ENCODE assay signal across 1 cellular context in genomic region chr2:20611077-20611843, GRCh38.
A peak's percentile ranks its signal among the peaks of the same experiment; 100 is the strongest.
TF ChIP-seq lines count a peak whose summit lies in the region.

No MANE protein-coding gene starts in this region.

TF ChIP-seq in K562, 482 proteins besides CTCF, POLR2A, EP300 and RAD21 (continued from another document):
- TF ChIP-seq MNT (conservative IDR thresholded peaks at IDR 0.05) (no peak), TFAP4 (CRISPR knock-in tag; IDR thresholded peaks at IDR 0.05; ENCODE audit: borderline replicate concordance) (no peak), FOXK2 (conservative IDR thresholded peaks at IDR 0.05 in 1 of 2, IDR thresholded peaks at IDR 0.05 in 1 of 2; ENCODE audit: low read depth in 2 of 2) (peak; percentile 57 to 59; a peak in 2 of 4 replicates), ZBTB26 (CRISPR knock-in tag; IDR thresholded peaks at IDR 0.05) (no peak), GABPB2 (CRISPR knock-in tag; conservative IDR thresholded peaks at IDR 0.05) (no peak), TAF7 (tag; IDR thresholded peaks at IDR 0.05) (no peak), ZNF696 (CRISPR knock-in tag; conservative IDR thresholded peaks at IDR 0.05) (no peak), PRDM10 (IDR thresholded peaks at IDR 0.05; ENCODE audit: partially characterized antibody) (peak; percentile 52), RBM39 (optimal IDR thresholded peaks at IDR 0.05; ENCODE audit: low read depth, low read length) (no peak), CC2D1A (IDR thresholded peaks at IDR 0.05) (no peak), POLR2B (IDR thresholded peaks at IDR 0.05; ENCODE audit: low read depth, partially characterized antibody) (no peak), SRF (CRISPR knock-in tag; IDR thresholded peaks at IDR 0.05) (no peak), ZNF639 (CRISPR knock-in tag; conservative IDR thresholded peaks at IDR 0.05 in 1 of 2, IDR thresholded peaks at IDR 0.05 in 1 of 2) (0 out of 4 replicates have a peak, but pooled peaks of 1 of the 2 experiments have one; percentile 17), NR2C2 (CRISPR knock-in tag; IDR thresholded peaks at IDR 0.05) (no peak), NR2C2 (tag; IDR thresholded peaks at IDR 0.05) (peak; percentile 30; the same call in 1 of the 2 replicates), CEBPG (CRISPR knock-in tag; IDR thresholded peaks at IDR 0.05) (no peak), CEBPG (tag; conservative IDR thresholded peaks at IDR 0.05 in 1 of 2, IDR thresholded peaks at IDR 0.05 in 1 of 2) (no peak), SMAD2 (IDR thresholded peaks at IDR 0.05; ENCODE audit: low read depth, low read length) (no peak), FOXA3 (CRISPR knock-in tag; conservative IDR thresholded peaks at IDR 0.05 in 1 of 2, IDR thresholded peaks at IDR 0.05 in 1 of 2) (peak in 1 of 2 experiments; percentile 68; a peak in 1 of 4 replicates), SFPQ (IDR thresholded peaks at IDR 0.05; ENCODE audit: low read depth, low read length) (no peak), NRF1 (conservative IDR thresholded peaks at IDR 0.05 in 1 of 2, IDR thresholded peaks at IDR 0.05 in 1 of 2) (peak; percentile 18 to 25; a peak in 1 of 4 replicates), ZNF274 (IDR thresholded peaks at IDR 0.05; ENCODE audit: borderline replicate concordance, low read depth, low read length) (no peak), DLX4 (CRISPR knock-in tag; IDR thresholded peaks at IDR 0.05) (no peak), ZNF280A (IDR thresholded peaks at IDR 0.05; ENCODE audit: low read depth, partially characterized antibody) (no peak), TEAD1 (CRISPR knock-in tag; IDR thresholded peaks at IDR 0.05) (peak in 1 of 2 experiments; percentile 70; a peak in 1 of 4 replicates), GTF2A2 (tag; IDR thresholded peaks at IDR 0.05) (no peak), BRD9 (IDR thresholded peaks at IDR 0.05; ENCODE audit: low read depth, partially characterized antibody) (no peak), HDAC2 (IDR thresholded peaks at IDR 0.05) (no peak), FOXJ3 (CRISPR knock-in tag; IDR thresholded peaks at IDR 0.05) (peak; percentile 81; the same call in 1 of the 2 replicates), EZH2 (IDR thresholded peaks at IDR 0.05; ENCODE audit: borderline replicate concordance, low read depth, low read length) (no peak), ZFP36 (IDR thresholded peaks at IDR 0.05; ENCODE audit: low read depth, low read length, partially characterized antibody) (no peak), SRSF1 (IDR thresholded peaks at IDR 0.05; ENCODE audit: low read depth, low read length) (no peak), MAX (CRISPR knock-in tag; IDR thresholded peaks at IDR 0.05) (peak; percentile 22; the same call in 1 of the 2 replicates), GATAD2B (IDR thresholded peaks at IDR 0.05; ENCODE audit: borderline replicate concordance) (no peak), ZNF316 (IDR thresholded peaks at IDR 0.05) (no peak), ETV1 (tag; conservative IDR thresholded peaks at IDR 0.05; ENCODE audit: low read depth) (no peak), MAZ (CRISPR knock-in tag; conservative IDR thresholded peaks at IDR 0.05 in 1 of 2, IDR thresholded peaks at IDR 0.05 in 1 of 2) (0 out of 4 replicates have a peak, but pooled peaks of 1 of the 2 experiments have one; percentile 15), HDGF (IDR thresholded peaks at IDR 0.05) (no peak), BCL6 (CRISPR knock-in tag; IDR thresholded peaks at IDR 0.05) (no peak)
